9 cellular contexts compared by ENCODE assay signal in the genomic region with DNA sequence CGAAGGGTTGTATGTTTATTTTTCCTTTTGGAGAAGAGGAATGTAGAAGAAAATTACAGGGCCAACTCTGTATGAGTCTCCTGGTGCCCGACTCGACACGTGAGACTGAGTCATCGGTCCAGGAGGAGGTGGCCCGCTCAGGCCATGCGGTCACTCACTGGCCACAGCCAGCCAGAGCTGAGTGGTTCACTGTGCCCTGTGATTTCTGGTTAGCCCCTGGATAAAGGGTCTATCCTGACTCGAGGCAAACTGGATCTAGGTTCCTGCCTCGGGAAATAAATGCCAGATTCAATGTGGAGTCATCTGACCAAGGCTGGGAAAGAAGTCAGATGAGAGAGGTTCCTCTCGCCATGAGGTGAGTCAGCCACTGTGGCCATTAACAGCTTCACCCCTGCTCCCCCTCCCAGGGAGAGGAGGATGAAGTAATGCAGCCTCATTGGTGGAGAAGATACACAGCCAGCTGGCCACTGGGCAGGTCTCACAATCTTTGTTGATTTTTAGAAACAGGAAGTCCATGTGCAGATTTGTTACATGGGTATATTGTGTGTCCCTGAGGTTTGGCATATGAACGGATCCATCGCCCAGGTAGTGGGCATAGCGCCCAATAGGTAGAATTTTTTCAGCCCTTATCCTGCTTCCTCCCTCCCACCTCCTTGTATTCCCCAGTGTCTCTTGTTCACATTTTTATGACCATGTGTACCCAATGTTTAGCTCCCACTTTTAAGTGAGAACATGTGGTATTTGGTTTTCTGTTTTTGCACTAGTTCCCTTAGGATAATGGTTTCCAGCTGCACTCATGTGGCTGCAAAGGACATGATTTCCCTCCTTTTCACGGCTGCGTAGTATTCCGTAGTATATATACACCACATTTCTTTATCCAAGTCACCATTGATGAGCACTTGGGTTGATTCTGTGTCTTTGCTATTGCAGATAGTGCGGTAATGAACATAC. TPM values are rescaled to one million over a fixed set of nuclear protein-coding genes. Genes with fewer than 3 reads are reported as not detected.
DNase-seq lines count a peak whose midpoint lies in the region; ATAC-seq and TF ChIP-seq lines count a peak whose summit lies in the region.
"Had no signal": no experiment of that assay in that cellular context is flagged by ENCODE, and none has a peak within 500 bp of the region (broad histone marks: within the 10 kb centered on the region; RNA-seq: fewer than 3 reads in every experiment).

No MANE protein-coding gene starts in this region.

- H4K91ac ChIP-seq in H9 (ENCODE audit: insufficient read length, low read depth, low read length), result no peak overlapping the region

- no peaks in the 10 kb centered on the region for H3K23me2 ChIP-seq in H9 (ENCODE audit: insufficient read length, low read depth, low read length, poor library complexity, severe bottlenecking)

- H4K5ac ChIP-seq in H9 (ENCODE audit: insufficient read length, low read depth, low read length), result no peak overlapping the region

- H3K4me1 ChIP-seq in muscle layer of colon (ENCODE audit: insufficient read depth, low read length) (peaks cover 28% of the 10 kb centered on the region), H9 (ENCODE audit: insufficient read depth, low read length) (no peaks in the 10 kb centered on the region; the same call in 1 of the 2 replicates)

- DNase-seq in AG04450 (ENCODE audit: low read depth, low spot score), result peak; percentile 93
- DNase-seq in NCI-H460 (ENCODE audit: extremely low read depth, low read depth), result peak; percentile 77
- peak; percentile 96 for DNase-seq in dermis blood vessel endothelial cell
- no peak for DNase-seq in cerebellar nuclear complex (lab: John Stamatoyannopoulos, UW)
- no peak for DNase-seq in H9
- no peak for DNase-seq in stimulated activated CD4-positive, alpha-beta T cell treated with anti-CD3 and anti-CD28 coated beads, Interleukin-4, amount 100 ng/mL, for 1 hour

- H3K56ac ChIP-seq in H9 (ENCODE audit: insufficient read length, low read depth, low read length), result no peak overlapping the region

- 100% methylated on average over 1 of the region's 17 CpGs for WGBS in H9 (ENCODE audit: extremely low coverage, insufficient read length, low lambda C conversion rate)

- H3K4me3 Mint-ChIP-seq in H9, result no peak overlapping the region
- H3K4me3 Mint-ChIP-seq: neural crest cell had no signal

- no peak overlapping the region for H2BK20ac ChIP-seq in H9 (ENCODE audit: low read depth, low read length, poor library complexity, severe bottlenecking)

- H3K9me3 ChIP-seq in AG04450 (ENCODE audit: control insufficient read depth, insufficient read depth, low read length) (peaks cover 6% of the 10 kb centered on the region; the same call in 1 of the 2 replicates), muscle layer of colon (ENCODE audit: low read length) (no peaks in the 10 kb centered on the region), H9 (ENCODE audit: control insufficient read depth, low read depth, low read length) (no peaks in the 10 kb centered on the region)

- no peaks in the 10 kb centered on the region for H3K79me1 ChIP-seq in H9 (ENCODE audit: insufficient read depth, low read depth, low read length, poor library complexity, severe bottlenecking)

- H3K27ac Mint-ChIP-seq in H9, result no peak overlapping the region

- H3K27ac ChIP-seq in AG04450 (ENCODE audit: low read depth, low read length), result peak overlapping the region; percentile 97
- peak overlapping the region; percentile 22 for H3K27ac ChIP-seq in muscle layer of colon (ENCODE audit: low read depth, low read length)
- H3K27ac ChIP-seq in H9 (ENCODE audit: insufficient read length, low read depth, low read length), result no peak overlapping the region

- peaks cover 2 to 5% of the 10 kb centered on the region in 2 experiments; a peak in 1 of 4 replicates for H3K4me1 Mint-ChIP-seq in H9

- H3K23ac ChIP-seq in H9 (ENCODE audit: insufficient read length, low read depth, low read length), result no peak overlapping the region

- H3K79me2 ChIP-seq in H9 (ENCODE audit: insufficient read depth, low read length), result no peaks in the 10 kb centered on the region

- H2AK5ac ChIP-seq in H9 (ENCODE audit: insufficient read length, low read length), result no peak overlapping the region

- H3K4ac ChIP-seq in H9 (ENCODE audit: low read depth, low read length), result no peak overlapping the region

- peaks cover 1 to 10% (median 6%) of the 10 kb centered on the region in 3 experiments; a peak in 6 of 7 replicates for H3K36me3 Mint-ChIP-seq in H9 (ENCODE audit: insufficient read depth in 1 of 3, low read depth in 3 of 3)

- no peak overlapping the region for H2BK12ac ChIP-seq in H9 (ENCODE audit: insufficient read length, low read depth, low read length)

- no peak overlapping the region for H3T11ph ChIP-seq in H9 (ENCODE audit: low read length)

- H3K27me3 Mint-ChIP-seq in H9 (ENCODE audit: low read depth), result no peaks in the 10 kb centered on the region

- no peak overlapping the region for H4K8ac ChIP-seq in H9 (replicated peaks; ENCODE audit: insufficient read length, low read depth, low read length)

- no peaks in the 10 kb centered on the region for H4K20me1 ChIP-seq in H9 (ENCODE audit: control insufficient read depth, insufficient read depth, insufficient read length)

- no peaks in the 10 kb centered on the region for H3K9me3 Mint-ChIP-seq in H9
- H3K9me3 Mint-ChIP-seq: neural crest cell had no signal

- H3K27me3 ChIP-seq in AG04450 (ENCODE audit: control insufficient read depth, insufficient read depth, low read length), result no peaks in the 10 kb centered on the region
- H3K27me3 ChIP-seq in muscle layer of colon (ENCODE audit: control insufficient read depth in 1 of 2, insufficient read depth in 2 of 2, low read length in 2 of 2), result no peaks in the 10 kb centered on the region
- H3K27me3 ChIP-seq in H9 (ENCODE audit: insufficient read depth, low read length), result no peaks in the 10 kb centered on the region

- H3K14ac ChIP-seq in H9 (ENCODE audit: insufficient read depth, low read length), result no peak overlapping the region

- CTCF ChIA-PET in AG04450 (lab: Charles Lee), result interaction anchor here (0.6 to 1.0 kb wide), 2 partner anchors 9 to 205 kb away, joined by 3 to 4 read pairs; no protein-coding TSS in a partner anchor

- no peak overlapping the region for H2BK15ac ChIP-seq in H9 (ENCODE audit: low read depth, low read length)

- peak overlapping the region; percentile 17 for H3K4me3 ChIP-seq in AG04450 (ENCODE audit: low read depth, low read length)
- no peak overlapping the region for H3K4me3 ChIP-seq in muscle layer of colon (ENCODE audit: low read depth in 1 of 2, low read length in 2 of 2)

- H2AFZ ChIP-seq in H9 (ENCODE audit: low read length), result no peak overlapping the region

- H3K36me3 ChIP-seq in muscle layer of colon (ENCODE audit: insufficient read depth, low read length), result peaks cover 24% of the 10 kb centered on the region

- no peak overlapping the region for H2BK120ac ChIP-seq in H9 (ENCODE audit: low read depth, low read length, poor library complexity, severe bottlenecking)

- H2BK5ac ChIP-seq in H9 (ENCODE audit: insufficient read length, low read length), result no peak overlapping the region

- ATAC-seq in HG03520 (IDR thresholded peaks at IDR 0.05; ENCODE audit: unreplicated experiment), result no peak

- H3K18ac ChIP-seq in H9 (ENCODE audit: insufficient read length, low read depth, low read length), result no peak overlapping the region

- POLR2A ChIA-PET in AG04450 (lab: Yijun Ruan, JAX), result interaction anchor here (0.6 to 1.5 kb wide), 5 partner anchors 14 to 564 kb away, joined by 3 to 5 read pairs (median 4); no protein-coding TSS in a partner anchor

- no peak for TF ChIP-seq CTCF in AG04450 (IDR thresholded peaks at IDR 0.05; ENCODE audit: low read depth, low read length)
- TF ChIP-seq CTCF in H9 (conservative IDR thresholded peaks at IDR 0.05), result no peak

- no peak overlapping the region for H3K4me2 ChIP-seq in H9 (ENCODE audit: insufficient read depth, insufficient read length, low read length)

- H3K9ac ChIP-seq in muscle layer of colon (ENCODE audit: low read length) (no peak overlapping the region), H9 (ENCODE audit: extremely low read depth, insufficient read length, low read length) (no peak overlapping the region)

RNA-seq across cellular contexts. Expression of gene USP36, which starts 21.7 kb away (rescaled TPM):
- polyA plus RNA-seq in AG04450 (2011; rRNA removed), result 18.3 and 19.2 TPM in 2 replicates
- polyA minus RNA-seq in AG04450 (2011; rRNA and poly(A)+ RNA removed), result 31.4 and 39.2 TPM in 2 replicates
- total RNA-seq in NCI-H460 (2014; rRNA removed; shearing (Covaris generic)), result 49.0 and 55.5 TPM in 2 replicates
- 71.2 and 84.1 TPM in 2 replicates for polyA plus RNA-seq in NCI-H460 (2014; cell fraction: nucleus; rRNA removed)
- total RNA-seq in dermis blood vessel endothelial cell (22.8 and 24.7 TPM in 2 replicates), H9 (2021) (101 and 106 TPM in 2 replicates)

RNA-seq across cellular contexts. Expression of gene CEP295NL, which starts 40.7 kb away (rescaled TPM):
- 0.11 and 0.19 TPM in 2 replicates for polyA plus RNA-seq in AG04450 (2011; rRNA removed)
- polyA minus RNA-seq in AG04450 (2011; rRNA and poly(A)+ RNA removed), result 1.5 and 1.8 TPM in 2 replicates
- total RNA-seq in NCI-H460 (2014; rRNA removed; shearing (Covaris generic)), result 0.20 and 0.35 TPM in 2 replicates
- not detected in 2 replicates for polyA plus RNA-seq in NCI-H460 (2014; cell fraction: nucleus; rRNA removed)
- 1.5 and 5.1 TPM in 2 replicates for total RNA-seq in dermis blood vessel endothelial cell
- 0.42 and 0.66 TPM in 2 replicates for total RNA-seq in H9 (2021)

Comparison
In these comparisons a context has a peak if more than half of its experiments do, and no peak if none do; other contexts are left out.
1. DNase-seq: peak in AG04450 (single experiment), NCI-H460 (single experiment) and dermis blood vessel endothelial cell (single experiment); none in cerebellar nuclear complex (0 of 2), H9 (single experiment) and stimulated activated CD4-positive, alpha-beta T cell treated with anti-CD3 and anti-CD28 coated beads, Interleukin-4, amount 100 ng/mL, for 1 hour (single experiment).